Comparison of ENCODE assay signal across 8 cellular contexts in genomic region chr7:149624419-149625338, GRCh38.
A peak's percentile ranks its signal among the peaks of the same experiment; 100 is the strongest.
DNase-seq lines count a peak whose midpoint lies in the region; ATAC-seq and TF ChIP-seq lines count a peak whose summit lies in the region.

No MANE protein-coding gene starts in this region.

- peak overlapping the region; percentile 86 for H2AFZ ChIP-seq in OCI-LY1 (ENCODE audit: low read length)

- peak overlapping the region; percentile 60 for H3K9ac ChIP-seq in OCI-LY1 (ENCODE audit: low read length)

- H3K79me2 ChIP-seq in OCI-LY1 (ENCODE audit: insufficient read depth, low read length), result no peaks in the 10 kb centered on the region

- H3K27ac ChIP-seq in OCI-LY1 (ENCODE audit: low read depth, low read length, poor library complexity, severe bottlenecking) (no peak overlapping the region), epithelial cell of prostate (peak overlapping the region; percentile 83)

- no peaks in the 10 kb centered on the region for H3K9me2 ChIP-seq in OCI-LY1 (ENCODE audit: low read depth, low read length)

- peak; percentile 85 for ATAC-seq in GM21526 (IDR thresholded peaks at IDR 0.05; ENCODE audit: low FRiP score, unreplicated experiment)

- H4K20me1 ChIP-seq in OCI-LY1 (ENCODE audit: insufficient read depth, low read length), result no peaks in the 10 kb centered on the region

- peak; percentile 95 for TF ChIP-seq CTCF in OCI-LY1 (IDR thresholded peaks at IDR 0.05; ENCODE audit: low read length)

- no peaks in the 10 kb centered on the region for H3K9me3 ChIP-seq in OCI-LY1 (ENCODE audit: low read length)

- peak overlapping the region; percentile 79 for H3K4me2 ChIP-seq in OCI-LY1 (ENCODE audit: low read length)

- H3K4me1 ChIP-seq in OCI-LY1 (ENCODE audit: insufficient read depth, low read length, severe bottlenecking), result peaks cover 40% of the 10 kb centered on the region

- DNase-seq in DMS114 treated with DMSO at 0.1 percent for 48 hours (lab: John Stamatoyannopoulos, UW; ENCODE audit: unreplicated experiment) (peak; percentile 60), HuH-7 (ENCODE audit: low spot score) (peak; percentile 91), activated T-cell treated with anti-CD3 and anti-CD28 coated beads for 24 hours (ENCODE audit: low read depth) (peak; percentile 91), epithelial cell of prostate (ENCODE audit: low read depth, low spot score) (peak; percentile 76), mucosa of gallbladder (ENCODE audit: low spot score) (peak; percentile 92)
- DNase-seq in stimulated activated CD8-positive, alpha-beta memory T cell treated with anti-CD3 and anti-CD28 coated beads, Interleukin-4, amount 100 ng/mL, for 24 hours (ENCODE audit: low read depth), result peak; percentile 89

- H3K36me3 ChIP-seq in OCI-LY1 (ENCODE audit: insufficient read depth, low read length), result peaks cover 15% of the 10 kb centered on the region

- H3K4me3 ChIP-seq in OCI-LY1 (ENCODE audit: low read depth, low read length, poor library complexity, severe bottlenecking), result peak overlapping the region; percentile 69

- H3K27me3 ChIP-seq in OCI-LY1 (ENCODE audit: insufficient read depth, low read length), result peaks cover 9% of the 10 kb centered on the region; the same call in 1 of the 2 replicates

- H3F3A ChIP-seq in OCI-LY1 (ENCODE audit: insufficient read depth, low read length), result no peaks in the 10 kb centered on the region
